ENCODE assay signal across 1 cellular context in the genomic region with DNA sequence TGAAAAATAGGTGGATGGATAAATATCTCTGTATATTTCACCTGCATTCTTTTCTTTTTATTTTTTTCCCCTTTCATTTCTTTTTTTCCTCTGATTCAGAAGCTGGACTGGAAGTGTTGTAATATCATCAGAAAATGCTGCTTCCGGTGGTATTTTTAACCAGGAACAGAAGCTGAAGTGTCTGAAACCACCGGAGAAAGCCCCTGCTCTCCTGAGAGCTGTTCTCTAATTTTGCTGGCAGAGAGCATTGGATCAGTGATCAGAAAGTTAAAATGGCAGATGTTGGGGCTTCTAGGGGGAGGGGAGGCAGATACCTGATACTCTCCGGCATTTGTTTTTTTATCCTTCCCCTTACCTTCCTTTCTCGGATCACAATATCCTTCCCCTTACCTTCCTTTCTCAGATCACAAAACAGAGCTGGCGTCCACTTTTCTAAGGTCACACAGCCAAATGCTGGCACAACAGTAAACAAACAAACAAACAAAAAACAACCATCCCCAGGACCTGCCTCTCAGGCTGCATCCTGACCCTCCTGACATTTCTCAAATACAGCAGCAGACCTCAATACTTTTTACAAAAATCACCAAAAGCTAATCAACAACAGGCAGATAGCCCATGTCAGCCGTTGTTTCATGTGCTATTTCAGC.
TF ChIP-seq lines count a peak whose summit lies in the region.

No MANE protein-coding gene starts in this region.

TF ChIP-seq in HepG2, 621 proteins besides CTCF, POLR2A, EP300 and RAD21 (continued from another document and continues in another):
- TF ChIP-seq, protein P1, sequence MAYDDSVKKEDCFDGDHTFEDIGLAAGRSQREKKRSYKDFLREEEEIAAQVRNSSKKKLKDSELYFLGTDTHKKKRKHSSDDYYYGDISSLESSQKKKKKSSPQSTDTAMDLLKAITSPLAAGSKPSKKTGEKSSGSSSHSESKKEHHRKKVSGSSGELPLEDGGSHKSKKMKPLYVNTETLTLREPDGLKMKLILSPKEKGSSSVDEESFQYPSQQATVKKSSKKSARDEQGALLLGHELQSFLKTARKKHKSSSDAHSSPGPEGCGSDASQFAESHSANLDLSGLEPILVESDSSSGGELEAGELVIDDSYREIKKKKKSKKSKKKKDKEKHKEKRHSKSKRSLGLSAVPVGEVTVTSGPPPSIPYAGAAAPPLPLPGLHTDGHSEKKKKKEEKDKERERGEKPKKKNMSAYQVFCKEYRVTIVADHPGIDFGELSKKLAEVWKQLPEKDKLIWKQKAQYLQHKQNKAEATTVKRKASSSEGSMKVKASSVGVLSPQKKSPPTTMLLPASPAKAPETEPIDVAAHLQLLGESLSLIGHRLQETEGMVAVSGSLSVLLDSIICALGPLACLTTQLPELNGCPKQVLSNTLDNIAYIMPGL (CRISPR knock-in tag; IDR thresholded peaks at IDR 0.05; ENCODE audit: borderline replicate concordance in 1 of 2, low read depth in 1 of 2): no peak
- peak; percentile 87 for TF ChIP-seq ZMYM3 (CRISPR knock-in tag; IDR thresholded peaks at IDR 0.05)
- no peak for TF ChIP-seq ZNF337 (CRISPR knock-in tag; IDR thresholded peaks at IDR 0.05; ENCODE audit: borderline replicate concordance, low read depth)
- no peak for TF ChIP-seq SMARCE1 (IDR thresholded peaks at IDR 0.05; ENCODE audit: borderline replicate concordance)
- TF ChIP-seq, protein P2, sequence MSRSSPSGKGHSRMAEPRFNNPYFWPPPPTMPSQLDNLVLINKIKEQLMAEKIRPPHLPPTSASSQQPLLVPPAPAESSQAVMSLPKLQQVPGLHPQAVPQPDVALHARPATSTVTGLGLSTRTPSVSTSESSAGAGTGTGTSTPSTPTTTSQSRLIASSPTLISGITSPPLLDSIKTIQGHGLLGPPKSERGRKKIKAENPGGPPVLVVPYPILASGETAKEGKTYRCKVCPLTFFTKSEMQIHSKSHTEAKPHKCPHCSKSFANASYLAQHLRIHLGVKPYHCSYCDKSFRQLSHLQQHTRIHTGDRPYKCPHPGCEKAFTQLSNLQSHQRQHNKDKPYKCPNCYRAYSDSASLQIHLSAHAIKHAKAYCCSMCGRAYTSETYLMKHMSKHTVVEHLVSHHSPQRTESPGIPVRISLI (CRISPR knock-in tag; IDR thresholded peaks at IDR 0.05; ENCODE audit: borderline replicate concordance): 0 out of 2 replicates have a peak, but pooled peaks have one; percentile 38
- TF ChIP-seq TARDBP (CRISPR knock-in tag; IDR thresholded peaks at IDR 0.05): no peak
- no peak for TF ChIP-seq SMYD3 (CRISPR knock-in tag; IDR thresholded peaks at IDR 0.05)
- 0 out of 2 replicates have a peak, but pooled peaks have one; percentile 3 for TF ChIP-seq NKX3-1 (CRISPR knock-in tag; IDR thresholded peaks at IDR 0.05)
- no peak for TF ChIP-seq SP5 (CRISPR knock-in tag; IDR thresholded peaks at IDR 0.05; ENCODE audit: borderline replicate concordance, low read depth)
- no peak for TF ChIP-seq KAT2B (IDR thresholded peaks at IDR 0.05; ENCODE audit: borderline replicate concordance, low read depth, low read length)
- no peak for TF ChIP-seq GABPA (IDR thresholded peaks at IDR 0.05; ENCODE audit: low read depth, low read length)
- TF ChIP-seq GABPA (CRISPR knock-in tag; IDR thresholded peaks at IDR 0.05; ENCODE audit: low read depth): 0 out of 2 replicates have a peak, but pooled peaks have one; percentile 33
- TF ChIP-seq ZNF331 (CRISPR knock-in tag; IDR thresholded peaks at IDR 0.05): 0 out of 2 replicates have a peak, but pooled peaks have one; percentile 26
- no peak for TF ChIP-seq FOXA1 (IDR thresholded peaks at IDR 0.05)
- TF ChIP-seq FOXA1 (CRISPR knock-in tag; IDR thresholded peaks at IDR 0.05): no peak
- no peak for TF ChIP-seq ZNF232 (CRISPR knock-in tag; IDR thresholded peaks at IDR 0.05; ENCODE audit: borderline replicate concordance)
- TF ChIP-seq, protein P3, sequence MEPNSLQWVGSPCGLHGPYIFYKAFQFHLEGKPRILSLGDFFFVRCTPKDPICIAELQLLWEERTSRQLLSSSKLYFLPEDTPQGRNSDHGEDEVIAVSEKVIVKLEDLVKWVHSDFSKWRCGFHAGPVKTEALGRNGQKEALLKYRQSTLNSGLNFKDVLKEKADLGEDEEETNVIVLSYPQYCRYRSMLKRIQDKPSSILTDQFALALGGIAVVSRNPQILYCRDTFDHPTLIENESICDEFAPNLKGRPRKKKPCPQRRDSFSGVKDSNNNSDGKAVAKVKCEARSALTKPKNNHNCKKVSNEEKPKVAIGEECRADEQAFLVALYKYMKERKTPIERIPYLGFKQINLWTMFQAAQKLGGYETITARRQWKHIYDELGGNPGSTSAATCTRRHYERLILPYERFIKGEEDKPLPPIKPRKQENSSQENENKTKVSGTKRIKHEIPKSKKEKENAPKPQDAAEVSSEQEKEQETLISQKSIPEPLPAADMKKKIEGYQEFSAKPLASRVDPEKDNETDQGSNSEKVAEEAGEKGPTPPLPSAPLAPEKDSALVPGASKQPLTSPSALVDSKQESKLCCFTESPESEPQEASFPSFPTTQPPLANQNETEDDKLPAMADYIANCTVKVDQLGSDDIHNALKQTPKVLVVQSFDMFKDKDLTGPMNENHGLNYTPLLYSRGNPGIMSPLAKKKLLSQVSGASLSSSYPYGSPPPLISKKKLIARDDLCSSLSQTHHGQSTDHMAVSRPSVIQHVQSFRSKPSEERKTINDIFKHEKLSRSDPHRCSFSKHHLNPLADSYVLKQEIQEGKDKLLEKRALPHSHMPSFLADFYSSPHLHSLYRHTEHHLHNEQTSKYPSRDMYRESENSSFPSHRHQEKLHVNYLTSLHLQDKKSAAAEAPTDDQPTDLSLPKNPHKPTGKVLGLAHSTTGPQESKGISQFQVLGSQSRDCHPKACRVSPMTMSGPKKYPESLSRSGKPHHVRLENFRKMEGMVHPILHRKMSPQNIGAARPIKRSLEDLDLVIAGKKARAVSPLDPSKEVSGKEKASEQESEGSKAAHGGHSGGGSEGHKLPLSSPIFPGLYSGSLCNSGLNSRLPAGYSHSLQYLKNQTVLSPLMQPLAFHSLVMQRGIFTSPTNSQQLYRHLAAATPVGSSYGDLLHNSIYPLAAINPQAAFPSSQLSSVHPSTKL (CRISPR knock-in tag; IDR thresholded peaks at IDR 0.05): no peak
- no peak for TF ChIP-seq ELF1 (CRISPR knock-in tag; IDR thresholded peaks at IDR 0.05)
- TF ChIP-seq KMT2B (CRISPR knock-in tag; IDR thresholded peaks at IDR 0.05): no peak
- no peak for TF ChIP-seq ZSCAN12 (CRISPR knock-in tag; IDR thresholded peaks at IDR 0.05)
- TF ChIP-seq, protein P4, sequence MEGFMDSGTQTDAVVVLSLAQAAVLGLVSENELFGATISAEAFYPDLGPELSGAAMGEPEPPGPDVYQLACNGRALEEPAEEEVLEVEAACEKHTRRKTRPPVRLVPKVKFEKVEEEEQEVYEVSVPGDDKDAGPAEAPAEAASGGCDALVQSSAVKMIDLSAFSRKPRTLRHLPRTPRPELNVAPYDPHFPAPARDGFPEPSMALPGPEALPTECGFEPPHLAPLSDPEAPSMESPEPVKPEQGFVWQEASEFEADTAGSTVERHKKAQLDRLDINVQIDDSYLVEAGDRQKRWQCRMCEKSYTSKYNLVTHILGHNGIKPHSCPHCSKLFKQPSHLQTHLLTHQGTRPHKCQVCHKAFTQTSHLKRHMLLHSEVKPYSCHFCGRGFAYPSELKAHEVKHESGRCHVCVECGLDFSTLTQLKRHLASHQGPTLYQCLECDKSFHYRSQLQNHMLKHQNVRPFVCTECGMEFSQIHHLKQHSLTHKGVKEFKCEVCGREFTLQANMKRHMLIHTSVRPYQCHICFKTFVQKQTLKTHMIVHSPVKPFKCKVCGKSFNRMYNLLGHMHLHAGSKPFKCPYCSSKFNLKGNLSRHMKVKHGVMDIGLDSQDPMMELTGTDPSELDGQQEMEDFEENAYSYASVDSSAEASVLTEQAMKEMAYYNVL (CRISPR knock-in tag; IDR thresholded peaks at IDR 0.05; ENCODE audit: borderline replicate concordance): no peak
- no peak for TF ChIP-seq TBL1XR1 (IDR thresholded peaks at IDR 0.05; ENCODE audit: borderline replicate concordance, low read length, partially characterized antibody)
- TF ChIP-seq, protein P5, sequence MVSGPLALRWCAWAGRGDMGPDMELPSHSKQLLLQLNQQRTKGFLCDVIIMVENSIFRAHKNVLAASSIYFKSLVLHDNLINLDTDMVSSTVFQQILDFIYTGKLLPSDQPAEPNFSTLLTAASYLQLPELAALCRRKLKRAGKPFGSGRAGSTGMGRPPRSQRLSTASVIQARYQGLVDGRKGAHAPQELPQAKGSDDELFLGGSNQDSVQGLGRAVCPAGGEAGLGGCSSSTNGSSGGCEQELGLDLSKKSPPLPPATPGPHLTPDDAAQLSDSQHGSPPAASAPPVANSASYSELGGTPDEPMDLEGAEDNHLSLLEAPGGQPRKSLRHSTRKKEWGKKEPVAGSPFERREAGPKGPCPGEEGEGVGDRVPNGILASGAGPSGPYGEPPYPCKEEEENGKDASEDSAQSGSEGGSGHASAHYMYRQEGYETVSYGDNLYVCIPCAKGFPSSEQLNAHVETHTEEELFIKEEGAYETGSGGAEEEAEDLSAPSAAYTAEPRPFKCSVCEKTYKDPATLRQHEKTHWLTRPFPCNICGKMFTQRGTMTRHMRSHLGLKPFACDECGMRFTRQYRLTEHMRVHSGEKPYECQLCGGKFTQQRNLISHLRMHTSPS (CRISPR knock-in tag; IDR thresholded peaks at IDR 0.05; ENCODE audit: low read depth): no peak
- TF ChIP-seq, protein P6, sequence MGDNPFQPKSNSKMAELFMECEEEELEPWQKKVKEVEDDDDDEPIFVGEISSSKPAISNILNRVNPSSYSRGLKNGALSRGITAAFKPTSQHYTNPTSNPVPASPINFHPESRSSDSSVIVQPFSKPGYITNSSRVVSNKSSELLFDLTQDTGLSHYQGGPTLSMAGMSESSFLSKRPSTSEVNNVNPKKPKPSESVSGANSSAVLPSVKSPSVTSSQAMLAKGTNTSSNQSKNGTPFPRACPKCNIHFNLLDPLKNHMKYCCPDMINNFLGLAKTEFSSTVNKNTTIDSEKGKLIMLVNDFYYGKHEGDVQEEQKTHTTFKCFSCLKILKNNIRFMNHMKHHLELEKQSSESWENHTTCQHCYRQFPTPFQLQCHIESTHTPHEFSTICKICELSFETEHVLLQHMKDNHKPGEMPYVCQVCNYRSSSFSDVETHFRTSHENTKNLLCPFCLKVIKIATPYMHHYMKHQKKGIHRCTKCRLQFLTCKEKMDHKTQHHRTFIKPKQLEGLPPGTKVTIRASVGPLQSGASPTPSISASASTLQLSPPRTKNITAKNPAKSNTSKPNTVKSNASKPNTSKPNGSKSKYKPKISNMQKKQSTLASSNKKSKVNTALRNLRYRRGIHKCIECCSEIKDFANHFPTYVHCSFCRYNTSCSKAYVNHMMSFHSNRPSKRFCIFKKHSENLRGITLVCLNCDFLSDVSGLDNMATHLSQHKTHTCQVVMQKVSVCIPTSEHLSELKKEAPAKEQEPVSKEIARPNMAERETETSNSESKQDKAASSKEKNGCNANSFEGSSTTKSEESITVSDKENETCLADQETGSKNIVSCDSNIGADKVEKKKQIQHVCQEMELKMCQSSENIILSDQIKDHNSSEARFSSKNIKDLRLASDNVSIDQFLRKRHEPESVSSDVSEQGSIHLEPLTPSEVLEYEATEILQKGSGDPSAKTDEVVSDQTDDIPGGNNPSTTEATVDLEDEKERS (CRISPR knock-in tag; IDR thresholded peaks at IDR 0.05): no peak
- no peak for TF ChIP-seq ELF3 (CRISPR knock-in tag; IDR thresholded peaks at IDR 0.05)
- TF ChIP-seq REPIN1 (CRISPR knock-in tag; IDR thresholded peaks at IDR 0.05; ENCODE audit: borderline replicate concordance, low read depth): no peak
- TF ChIP-seq, protein P7, sequence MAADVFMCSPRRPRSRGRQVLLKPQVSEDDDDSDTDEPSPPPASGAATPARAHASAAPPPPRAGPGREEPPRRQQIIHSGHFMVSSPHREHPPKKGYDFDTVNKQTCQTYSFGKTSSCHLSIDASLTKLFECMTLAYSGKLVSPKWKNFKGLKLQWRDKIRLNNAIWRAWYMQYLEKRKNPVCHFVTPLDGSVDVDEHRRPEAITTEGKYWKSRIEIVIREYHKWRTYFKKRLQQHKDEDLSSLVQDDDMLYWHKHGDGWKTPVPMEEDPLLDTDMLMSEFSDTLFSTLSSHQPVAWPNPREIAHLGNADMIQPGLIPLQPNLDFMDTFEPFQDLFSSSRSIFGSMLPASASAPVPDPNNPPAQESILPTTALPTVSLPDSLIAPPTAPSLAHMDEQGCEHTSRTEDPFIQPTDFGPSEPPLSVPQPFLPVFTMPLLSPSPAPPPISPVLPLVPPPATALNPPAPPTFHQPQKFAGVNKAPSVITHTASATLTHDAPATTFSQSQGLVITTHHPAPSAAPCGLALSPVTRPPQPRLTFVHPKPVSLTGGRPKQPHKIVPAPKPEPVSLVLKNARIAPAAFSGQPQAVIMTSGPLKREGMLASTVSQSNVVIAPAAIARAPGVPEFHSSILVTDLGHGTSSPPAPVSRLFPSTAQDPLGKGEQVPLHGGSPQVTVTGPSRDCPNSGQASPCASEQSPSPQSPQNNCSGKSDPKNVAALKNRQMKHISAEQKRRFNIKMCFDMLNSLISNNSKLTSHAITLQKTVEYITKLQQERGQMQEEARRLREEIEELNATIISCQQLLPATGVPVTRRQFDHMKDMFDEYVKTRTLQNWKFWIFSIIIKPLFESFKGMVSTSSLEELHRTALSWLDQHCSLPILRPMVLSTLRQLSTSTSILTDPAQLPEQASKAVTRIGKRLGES (CRISPR knock-in tag; IDR thresholded peaks at IDR 0.05; ENCODE audit: borderline replicate concordance): no peak
- TF ChIP-seq, protein P8, sequence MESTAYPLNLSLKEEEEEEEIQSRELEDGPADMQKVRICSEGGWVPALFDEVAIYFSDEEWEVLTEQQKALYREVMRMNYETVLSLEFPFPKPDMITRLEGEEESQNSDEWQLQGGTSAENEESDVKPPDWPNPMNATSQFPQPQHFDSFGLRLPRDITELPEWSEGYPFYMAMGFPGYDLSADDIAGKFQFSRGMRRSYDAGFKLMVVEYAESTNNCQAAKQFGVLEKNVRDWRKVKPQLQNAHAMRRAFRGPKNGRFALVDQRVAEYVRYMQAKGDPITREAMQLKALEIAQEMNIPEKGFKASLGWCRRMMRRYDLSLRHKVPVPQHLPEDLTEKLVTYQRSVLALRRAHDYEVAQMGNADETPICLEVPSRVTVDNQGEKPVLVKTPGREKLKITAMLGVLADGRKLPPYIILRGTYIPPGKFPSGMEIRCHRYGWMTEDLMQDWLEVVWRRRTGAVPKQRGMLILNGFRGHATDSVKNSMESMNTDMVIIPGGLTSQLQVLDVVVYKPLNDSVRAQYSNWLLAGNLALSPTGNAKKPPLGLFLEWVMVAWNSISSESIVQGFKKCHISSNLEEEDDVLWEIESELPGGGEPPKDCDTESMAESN (CRISPR knock-in tag; conservative IDR thresholded peaks at IDR 0.05): no peak
- TF ChIP-seq SRSF4 (IDR thresholded peaks at IDR 0.05; ENCODE audit: low read depth, low read length, poor library complexity, severe bottlenecking): no peak
- TF ChIP-seq CBFB (CRISPR knock-in tag; IDR thresholded peaks at IDR 0.05): no peak
